In the genomic region with DNA sequence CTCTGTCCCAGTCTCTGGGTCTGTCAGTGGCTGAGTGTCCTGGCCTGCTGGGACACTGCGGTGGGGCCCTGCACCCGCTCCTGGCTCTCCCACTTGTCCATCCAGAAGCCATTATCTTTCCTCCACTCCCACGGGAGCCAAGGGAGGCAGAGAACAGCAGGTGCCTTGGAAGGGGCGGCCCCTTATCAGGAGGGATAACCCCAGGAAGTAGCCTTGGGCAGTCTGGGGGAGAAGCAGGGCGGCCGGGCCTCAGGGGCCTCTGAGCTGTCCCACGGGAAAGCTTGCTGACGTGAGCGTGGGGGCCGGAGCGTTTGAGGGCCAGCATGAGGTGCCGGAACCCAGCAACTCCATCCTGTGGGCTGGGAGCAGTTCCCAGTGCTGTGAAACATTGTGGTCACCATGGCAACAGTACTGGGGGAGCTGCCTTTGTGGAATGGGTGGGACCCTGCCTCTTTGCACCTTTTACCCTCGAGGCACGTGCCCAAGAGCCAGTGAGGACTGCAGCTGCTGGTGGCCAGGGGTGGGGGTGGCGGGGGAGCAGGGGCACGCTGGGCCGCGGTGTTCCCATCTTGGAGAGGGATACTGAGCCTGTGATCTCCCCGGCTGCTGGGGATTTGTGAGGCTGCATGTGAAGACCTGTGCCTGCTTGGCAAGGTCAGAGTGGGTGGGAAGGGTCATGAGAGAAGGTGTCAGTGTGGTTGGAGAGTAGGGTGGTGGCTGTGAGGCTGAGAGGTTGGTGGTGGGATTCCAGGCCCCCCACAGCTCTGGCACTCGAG, we compare ENCODE assay signal across 8 cellular contexts. TPM values are rescaled to one million over a fixed set of nuclear protein-coding genes. Genes with fewer than 3 reads are reported as not detected.
A peak's percentile ranks its signal among the peaks of the same experiment; 100 is the strongest.
DNase-seq lines count a peak whose midpoint lies in the region; ATAC-seq and TF ChIP-seq lines count a peak whose summit lies in the region.

No MANE protein-coding gene starts in this region.

- no peaks in the 10 kb centered on the region for H3K27me3 ChIP-seq in ascending aorta

- ATAC-seq in left lobe of liver (no peak), GM21447 (IDR thresholded peaks at IDR 0.05; ENCODE audit: unreplicated experiment) (no peak)

- H3K27ac ChIP-seq in ascending aorta (peak overlapping the region; percentile 94 to 95), temporal lobe (ENCODE audit: low read depth, low read length) (peak overlapping the region; percentile 76)

- no peaks in the 10 kb centered on the region for H3K9me3 ChIP-seq in ascending aorta

- intact Hi-C loops in ascending aorta (cut with DNase I): no loop called here

- peaks cover 19 to 48% of the 10 kb centered on the region in 2 donors for H3K4me1 ChIP-seq in ascending aorta

- DNase-seq in NCI-H1417 (lab: John Stamatoyannopoulos, UW) (peak in 2 of 3 experiments; percentile 57 to 81), NCI-H1417 treated with DMSO at 0.1 percent for 48 hours (lab: John Stamatoyannopoulos, UW) (no peak), ascending aorta (ENCODE audit: low spot score in 2 of 2) (peak in 1 of 2 donors; percentile 90), iris pigment epithelial cell (ENCODE audit: low read depth) (peak; percentile 79), left lobe of liver (ENCODE audit: low spot score) (no peak), GM19240 (ENCODE audit: insufficient read length, low spot score) (no peak)

- H3K4me3 ChIP-seq in ascending aorta: no peak overlapping the region

- no peaks in the 10 kb centered on the region for H3K36me3 ChIP-seq in ascending aorta

- TF ChIP-seq CTCF in ascending aorta (IDR thresholded peaks at IDR 0.05): no peak

RNA-seq across cellular contexts. Expression of a gene that starts 20.9 kb away (rescaled TPM):
- total RNA-seq in ascending aorta (52.8 TPM), temporal lobe (8.6 TPM), left lobe of liver (6.1 TPM)

RNA-seq across cellular contexts. Expression of a gene that starts 25.7 kb away (rescaled TPM):
- total RNA-seq in ascending aorta (10.0 TPM), temporal lobe (13.3 TPM), left lobe of liver (6.2 TPM)

RNA-seq across cellular contexts. Expression of a gene that starts 45.1 kb away (rescaled TPM):
- total RNA-seq in ascending aorta: not detected
- 42.0 TPM for total RNA-seq in temporal lobe
- total RNA-seq in left lobe of liver: not detected

RNA-seq across cellular contexts. Expression of a gene that starts 51.2 kb away (rescaled TPM):
- total RNA-seq in ascending aorta: 638 TPM
- 3.9 TPM for total RNA-seq in temporal lobe
- 0.20 TPM for total RNA-seq in left lobe of liver

Comparison
In these comparisons a context has a peak if more than half of its experiments do, and no peak if none do; other contexts are left out.
1. DNase-seq: peak in NCI-H1417 (2 of 3) and iris pigment epithelial cell (single experiment); none in NCI-H1417 treated with DMSO at 0.1 percent for 48 hours (single experiment), left lobe of liver (single experiment) and GM19240 (single experiment).
2. RNA of a gene that starts 45.1 kb away (total RNA-seq): 42.0 TPM in temporal lobe (single experiment); not detected in ascending aorta (single experiment) and not detected in left lobe of liver (single experiment); every median in the first group is over 10 times any median in the second.